In the genomic region with DNA sequence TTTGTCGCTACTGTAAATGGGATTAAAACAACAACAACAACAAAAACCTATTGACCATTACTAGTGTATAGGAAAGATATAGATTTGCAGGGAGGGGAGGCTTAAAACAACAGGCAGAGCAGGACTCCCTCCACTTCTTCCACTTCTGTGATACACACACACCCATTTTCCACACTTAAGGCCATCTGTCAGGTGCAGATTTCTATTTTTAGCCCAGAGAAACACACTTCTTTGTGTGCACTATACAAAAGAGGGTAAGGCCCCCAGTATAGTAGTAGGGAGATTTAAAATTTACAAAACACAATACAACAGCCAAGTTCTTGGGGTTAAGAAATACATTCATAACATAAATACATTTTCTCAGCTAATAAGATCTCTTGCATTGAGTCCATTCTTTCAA, we compare ENCODE assay signal across 16 cellular contexts. TPM values are rescaled to one million over a fixed set of nuclear protein-coding genes. Genes with fewer than 3 reads are reported as not detected.
DNase-seq lines count a peak whose midpoint lies in the region; ATAC-seq, FAIRE-seq and TF ChIP-seq lines count a peak whose summit lies in the region.
"Had no signal": no experiment of that assay in that cellular context is flagged by ENCODE, and none has a peak within 500 bp of the region (broad histone marks: within the 10 kb centered on the region; RNA-seq: fewer than 3 reads in every experiment).

No MANE protein-coding gene starts in this region.

- peak overlapping the region; percentile 7 for H3K27ac Mint-ChIP-seq in activated naive CD8-positive, alpha-beta T cell treated with anti-CD3 and anti-CD28 coated beads for 36 hours
- no peak overlapping the region for H3K27ac Mint-ChIP-seq in activated naive CD8-positive, alpha-beta T cell treated with anti-CD3 and anti-CD28 coated beads, Interleukin-2, amount 50 U/mL, for 24 hours
- H3K27ac Mint-ChIP-seq in T-cell = no peak overlapping the region
- H3K27ac Mint-ChIP-seq: activated CD4-positive, alpha-beta memory T cell treated with anti-CD3 and anti-CD28 coated beads, Interleukin-2, amount 10 ng/mL, durations not matched to agents 7 days and 5 days had no signal

- TF ChIP-seq RAD21 in H1 (IDR thresholded peaks at IDR 0.05 in 1 of 2, conservative IDR thresholded peaks at IDR 0.05 in 1 of 2; ENCODE audit: low read depth in 2 of 2, low read length in 2 of 2) = no peak

- H3K18ac ChIP-seq in H1 (ENCODE audit: extremely low read depth, low read length) = no peak overlapping the region

- no peak overlapping the region for H3K14ac ChIP-seq in H1 (ENCODE audit: insufficient read length)

- H3K4me3 ChIP-seq in H1 (ENCODE audit: extremely low read depth in 1 of 4, insufficient read depth in 2 of 4, low read depth in 3 of 4, low read length in 4 of 4) = no peak overlapping the region
- H3K4me3 ChIP-seq in thymus (ENCODE audit: low read length) = peak overlapping the region; percentile 7
- H3K4me3 ChIP-seq: dorsolateral prefrontal cortex, SK-N-MC had no signal

- no peaks in the 10 kb centered on the region for H3K9me3 ChIP-seq in H1 (ENCODE audit: insufficient read depth in 2 of 2, low read depth in 1 of 2, low read length in 1 of 2)
- no peaks in the 10 kb centered on the region for H3K9me3 ChIP-seq in thymus (ENCODE audit: control insufficient read depth)

- FAIRE-seq in H1 (lab: Jason Lieb, UNC) = no peak

- peaks cover 0 to 4% of the 10 kb centered on the region in 2 experiments for H4K20me1 ChIP-seq in H1 (replicated peaks in 1 of 2; ENCODE audit: control insufficient read depth in 1 of 2, insufficient read depth in 2 of 2, low read length in 2 of 2)

- no peak overlapping the region for H2BK12ac ChIP-seq in H1 (ENCODE audit: low read depth, low read length)

- no peak overlapping the region for H4K5ac ChIP-seq in H1 (ENCODE audit: insufficient read length, low read depth, low read length)

- H4K91ac ChIP-seq in H1 (replicated peaks; ENCODE audit: insufficient read length, low read length) = no peak overlapping the region

- H2AFZ ChIP-seq in H1 (ENCODE audit: low read length) = no peak overlapping the region

- WGBS in H1 (ENCODE audit: extremely low coverage in 1 of 2, insufficient coverage in 1 of 2, insufficient read length in 1 of 2, insufficient replicate concordance in 2 of 2, low coverage in 1 of 2, low lambda C conversion rate in 2 of 2, missing lambda C conversion rate in 1 of 2), 2 experiments = 96% methylated on average over 1 of the region's 1 CpG; no CpG with 5 or more reads in 1 of the 2 experiments
- WGBS in thymus = 99% methylated on average over 1 of the region's 1 CpG

- no peak overlapping the region for H3K4me3 Mint-ChIP-seq in activated naive CD8-positive, alpha-beta T cell treated with anti-CD3 and anti-CD28 coated beads for 36 hours
- no peak overlapping the region for H3K4me3 Mint-ChIP-seq in activated naive CD8-positive, alpha-beta T cell treated with anti-CD3 and anti-CD28 coated beads, Interleukin-2, amount 50 U/mL, for 24 hours
- H3K4me3 Mint-ChIP-seq in T-cell = no peak overlapping the region
- H3K4me3 Mint-ChIP-seq: activated CD4-positive, alpha-beta memory T cell treated with anti-CD3 and anti-CD28 coated beads, Interleukin-2, amount 10 ng/mL, durations not matched to agents 7 days and 5 days had no signal

- CTCF ChIA-PET in H1 (lab: Charles Lee; ENCODE audit: partially characterized antibody) = interaction anchor here (0.8 to 1.4 kb wide), 4 partner anchors 9 to 28 kb away, joined by 4 to 5 read pairs (median 4); no protein-coding TSS in a partner anchor
- CTCF ChIA-PET in T-cell (lab: Charles Lee) = interaction anchor here (0.5 to 1.0 kb wide), 5 partner anchors 9 to 73 kb away, joined by 3 to 4 read pairs (median 3); no protein-coding TSS in a partner anchor

- TF ChIP-seq POLR2A in H1 (IDR thresholded peaks at IDR 0.05; ENCODE audit: control extremely low read depth in 1 of 2, low read depth in 2 of 2, low read length in 2 of 2) = no peak

- no peak for TF ChIP-seq CTCF in H1 (IDR thresholded peaks at IDR 0.05; ENCODE audit: control extremely low read depth in 1 of 3, insufficient read depth in 1 of 3, low read depth in 1 of 3, low read length in 3 of 3)

- no peak overlapping the region for H2BK5ac ChIP-seq in H1 (ENCODE audit: low read depth, low read length)

- no peak overlapping the region for H2BK20ac ChIP-seq in H1 (ENCODE audit: low read length)

- no peak overlapping the region for H3K23ac ChIP-seq in H1 (ENCODE audit: insufficient read length)

- no peaks in the 10 kb centered on the region for H3K9me3 Mint-ChIP-seq in activated naive CD8-positive, alpha-beta T cell treated with anti-CD3 and anti-CD28 coated beads for 36 hours
- H3K9me3 Mint-ChIP-seq in activated naive CD8-positive, alpha-beta T cell treated with anti-CD3 and anti-CD28 coated beads, Interleukin-2, amount 50 U/mL, for 24 hours = no peaks in the 10 kb centered on the region
- no peaks in the 10 kb centered on the region for H3K9me3 Mint-ChIP-seq in T-cell
- H3K9me3 Mint-ChIP-seq: activated CD4-positive, alpha-beta memory T cell treated with anti-CD3 and anti-CD28 coated beads, Interleukin-2, amount 10 ng/mL, durations not matched to agents 7 days and 5 days had no signal

- POLR2A ChIA-PET in H1 (lab: Charles Lee; ENCODE audit: partially characterized antibody) (interaction anchor here (0.6 to 1.3 kb wide), 4 partner anchors 9 to 159 kb away, joined by 3 to 6 read pairs (median 4); partner anchors contain the start of genes CEP76 and PSMG2), T-cell (lab: Charles Lee) (no interaction called here)

- H3K23me2 ChIP-seq in H1 (ENCODE audit: low read depth, low read length) = no peaks in the 10 kb centered on the region; the same call in 1 of the 2 replicates

- H2BK120ac ChIP-seq in H1 (replicated peaks; ENCODE audit: low read depth, low read length) = peak overlapping the region; percentile 72

- H4K8ac ChIP-seq in H1 (ENCODE audit: extremely low read depth, insufficient read depth, low read length) = no peak overlapping the region

- H3K4me1 Mint-ChIP-seq in activated naive CD8-positive, alpha-beta T cell treated with anti-CD3 and anti-CD28 coated beads for 36 hours = peaks cover 54% of the 10 kb centered on the region
- H3K4me1 Mint-ChIP-seq in activated naive CD8-positive, alpha-beta T cell treated with anti-CD3 and anti-CD28 coated beads, Interleukin-2, amount 50 U/mL, for 24 hours = peaks cover 62% of the 10 kb centered on the region
- peaks cover 65 to 69% (median 66%) of the 10 kb centered on the region in 3 donors for H3K4me1 Mint-ChIP-seq in T-cell

- TF ChIP-seq EP300 in H1 (IDR thresholded peaks at IDR 0.05; ENCODE audit: borderline replicate concordance in 1 of 2, low read depth in 2 of 2, low read length in 2 of 2) = no peak

- peak overlapping the region; percentile 39 for H3K56ac ChIP-seq in H1 (replicated peaks; ENCODE audit: insufficient read length, low read depth, low read length)

- no peak overlapping the region for H2BK15ac ChIP-seq in H1 (ENCODE audit: low read length)

- H3K27me3 Mint-ChIP-seq in activated naive CD8-positive, alpha-beta T cell treated with anti-CD3 and anti-CD28 coated beads for 36 hours = no peaks in the 10 kb centered on the region
- no peaks in the 10 kb centered on the region for H3K27me3 Mint-ChIP-seq in activated naive CD8-positive, alpha-beta T cell treated with anti-CD3 and anti-CD28 coated beads, Interleukin-2, amount 50 U/mL, for 24 hours
- H3K27me3 Mint-ChIP-seq in T-cell = no peaks in the 10 kb centered on the region
- H3K27me3 Mint-ChIP-seq: activated CD4-positive, alpha-beta memory T cell treated with anti-CD3 and anti-CD28 coated beads, Interleukin-2, amount 10 ng/mL, durations not matched to agents 7 days and 5 days had no signal

- H3K4me2 ChIP-seq in H1 (ENCODE audit: insufficient read depth in 1 of 2, low read depth in 2 of 2, low read length in 2 of 2) = no peak overlapping the region; a peak in 1 of 4 replicates

- peaks cover 19% of the 10 kb centered on the region for H3K36me3 Mint-ChIP-seq in activated naive CD8-positive, alpha-beta T cell treated with anti-CD3 and anti-CD28 coated beads for 36 hours
- peaks cover 16% of the 10 kb centered on the region for H3K36me3 Mint-ChIP-seq in activated naive CD8-positive, alpha-beta T cell treated with anti-CD3 and anti-CD28 coated beads, Interleukin-2, amount 50 U/mL, for 24 hours (ENCODE audit: low read depth)
- H3K36me3 Mint-ChIP-seq in T-cell = peaks cover 15% of the 10 kb centered on the region

- H3K79me2 ChIP-seq in H1 (ENCODE audit: control insufficient read depth in 1 of 2, insufficient read depth in 2 of 2, low read length in 2 of 2) = peaks cover 3 to 84% of the 10 kb centered on the region in 2 experiments; a peak in 3 of 4 replicates

- H3K27me3 ChIP-seq in H1 (replicated peaks in 1 of 4; ENCODE audit: control insufficient read depth in 3 of 4, extremely low read depth in 1 of 4, insufficient read depth in 3 of 4, low read length in 3 of 4) = no peaks in the 10 kb centered on the region
- no peaks in the 10 kb centered on the region for H3K27me3 ChIP-seq in thymus (ENCODE audit: control insufficient read depth, insufficient read depth)
- H3K27me3 ChIP-seq: dorsolateral prefrontal cortex had no signal

- H3K4me1 ChIP-seq in H1 (replicated peaks in 1 of 4; ENCODE audit: control insufficient read depth in 3 of 4, insufficient read depth in 4 of 4, low read length in 3 of 4) (peaks cover 0 to 12% (median 5%) of the 10 kb centered on the region in 4 experiments; a peak in 5 of 7 replicates), thymus (ENCODE audit: control insufficient read depth, insufficient read depth, low read length) (peaks cover 46% of the 10 kb centered on the region)

- ATAC-seq in activated naive CD8-positive, alpha-beta T cell treated with anti-CD3 and anti-CD28 coated beads, Interleukin-2, amount 50 U/mL, for 24 hours = no peak
- no peak for ATAC-seq in T-cell (replicated peaks in 1 of 4)
- no peak for ATAC-seq in HG03108 (IDR thresholded peaks at IDR 0.05; ENCODE audit: unreplicated experiment)
- ATAC-seq: stimulated activated naive CD8-positive, alpha-beta T cell treated with anti-CD3 and anti-CD28 coated beads, Interleukin-15, Interleukin-2, amounts not matched to agents 100 U/mL and 50 U/mL, for 24 hours had no signal

- no peak overlapping the region for H2AK5ac ChIP-seq in H1 (ENCODE audit: low read depth, low read length)

- no peak for DNase-seq in activated naive CD8-positive, alpha-beta T cell treated with anti-CD3 and anti-CD28 coated beads for 36 hours
- DNase-seq in activated naive CD8-positive, alpha-beta T cell treated with anti-CD3 and anti-CD28 coated beads, Interleukin-2, amount 50 U/mL, for 24 hours = no peak
- DNase-seq in NCI-H187 treated with DMSO at 0.1 percent for 48 hours (lab: John Stamatoyannopoulos, UW) (peak; percentile 55), H1 (ENCODE audit: low read depth in 1 of 2, low spot score in 2 of 2) (no peak), T-cell (no peak)
- no peak for DNase-seq in activated CD4-positive, CD25-positive, alpha-beta regulatory T cell treated with anti-CD3 and anti-CD28 coated beads, Interleukin-2, amount 50 U/mL, for 72 hours
- DNase-seq: activated CD4-positive, alpha-beta memory T cell treated with anti-CD3 and anti-CD28 coated beads, Interleukin-2, amount 10 ng/mL, durations not matched to agents 7 days and 5 days; activated effector memory CD4-positive, alpha-beta T cell treated with Interleukin-2 at 50 U/mL for 16 hours; dorsolateral prefrontal cortex; IMR-90; NCI-H1092 treated with DMSO at 0.1 percent for 48 hours; posterior cingulate gyrus; stimulated activated naive CD8-positive, alpha-beta T cell treated with anti-CD3 and anti-CD28 coated beads, Interleukin-15, Interleukin-2, amounts not matched to agents 100 U/mL and 50 U/mL, for 24 hours had no signal

- H3K79me1 ChIP-seq in H1 (ENCODE audit: low read depth, low read length) = peaks cover 2% of the 10 kb centered on the region; the same call in 1 of the 2 replicates

- no peak overlapping the region for H3K9ac ChIP-seq in H1 (replicated peaks in 1 of 4; ENCODE audit: extremely low read depth in 1 of 4, low read depth in 3 of 4, low read length in 3 of 4)

- no peak overlapping the region for H3K4ac ChIP-seq in H1 (replicated peaks; ENCODE audit: insufficient read length, low read depth, low read length)

- H3K36me3 ChIP-seq in H1 (ENCODE audit: control insufficient read depth in 2 of 4, insufficient read depth in 4 of 4, low read length in 3 of 4) (peaks cover 0 to 8% (median 0%) of the 10 kb centered on the region in 4 experiments; a peak in 3 of 8 replicates), thymus (ENCODE audit: control insufficient read depth, insufficient read depth) (peaks cover 7% of the 10 kb centered on the region)

- H3K27ac ChIP-seq in H1 (ENCODE audit: low read depth, low read length) = 0 out of 2 replicates have a peak overlapping the region, but pooled peaks have one; percentile 30
- H3K27ac ChIP-seq in thymus (ENCODE audit: low read depth) = no peak overlapping the region
- H3K27ac ChIP-seq: dorsolateral prefrontal cortex, SK-N-MC had no signal

RNA-seq across cellular contexts. Expression of gene PTPN2, which starts 22.4 kb away (rescaled TPM):
- total RNA-seq in activated naive CD8-positive, alpha-beta T cell treated with anti-CD3 and anti-CD28 coated beads for 36 hours = 10 to 100 TPM; 50.9 to 57.2 TPM
- 54.0 and 54.5 TPM in 2 replicates for total RNA-seq in H1 (2021; fragmentation: NEBNext Ultra II Directional; extraction: Animal tissue kit (Norgen Biotek cat#: 25700))
- polyA plus RNA-seq in H1 (2011; rRNA removed) (11.6 and 16.4 TPM in 2 replicates), thymus (116 TPM)
- 28.2 TPM for polyA plus RNA-seq in H1 (2011; cell fraction: cytosol; rRNA removed)
- 22.1 TPM for polyA plus RNA-seq in H1 (2011; cell fraction: nucleus; rRNA removed)
- polyA plus RNA-seq in H1 (2012, experiment 1 of 2) = 31.5 to 52.7 TPM (median 36.8 TPM) in 4 replicates
- polyA plus RNA-seq in H1 (2012, experiment 2 of 2) = 6.6 TPM
- 44.5 TPM for polyA plus RNA-seq in H1 (2013, experiment 1 of 2)
- polyA plus RNA-seq in H1 (2013, experiment 2 of 2) = 43.4 TPM
- polyA minus RNA-seq in H1 (2011; rRNA and poly(A)+ RNA removed) = 50.2 and 63.2 TPM in 2 replicates
- polyA minus RNA-seq in H1 (2011; cell fraction: cytosol; rRNA and poly(A)+ RNA removed) = 27.0 TPM
- polyA minus RNA-seq in H1 (2011; cell fraction: nucleus; rRNA and poly(A)+ RNA removed) = 39.9 TPM
- total RNA-seq in T-cell = 10 to 100 TPM; 44.8 to 78.4 (median 57.2) TPM
